Comparison of ENCODE assay signal across 8 cellular contexts in the genomic region with DNA sequence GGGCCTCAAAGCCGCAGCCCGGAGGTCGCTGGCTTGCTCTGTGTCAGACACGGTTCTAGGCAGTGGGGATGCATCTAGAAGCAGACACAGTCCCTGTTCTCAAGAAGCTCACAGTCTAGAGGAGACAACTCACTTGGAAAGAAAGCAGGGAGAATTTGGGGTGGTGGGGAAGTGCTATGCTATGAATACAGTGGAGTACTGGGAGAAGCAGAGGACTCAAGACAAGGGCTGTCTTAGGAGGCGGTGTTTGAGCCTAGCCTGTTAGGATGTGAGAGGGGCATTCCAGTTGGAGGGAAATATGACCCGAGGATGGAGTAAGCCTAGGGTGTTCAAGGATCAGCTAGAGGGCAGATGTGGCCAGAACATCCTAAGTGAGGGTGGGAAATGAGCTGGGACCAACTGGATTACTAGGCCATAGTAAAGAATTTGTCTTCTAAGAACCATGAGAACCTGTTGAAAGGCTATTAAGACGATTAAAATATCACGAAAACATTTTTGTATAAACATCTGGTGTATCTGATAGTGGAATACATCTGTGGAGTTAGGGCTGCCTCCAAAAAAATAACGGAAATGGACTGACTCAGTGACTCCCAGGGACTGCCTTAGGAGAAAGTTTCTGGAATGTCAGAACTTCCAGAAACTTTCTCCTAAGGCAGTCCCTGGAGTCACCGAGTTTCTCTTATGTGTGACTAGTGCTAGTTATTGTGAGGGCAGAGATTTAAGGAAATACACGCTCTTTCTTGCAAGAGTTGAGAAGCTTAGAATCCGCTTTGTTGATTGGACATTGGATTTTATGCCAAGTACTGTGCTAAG. TPM values are rescaled to one million over a fixed set of nuclear protein-coding genes. Genes with fewer than 3 reads are reported as not detected.
DNase-seq lines count a peak whose midpoint lies in the region; ATAC-seq and TF ChIP-seq lines count a peak whose summit lies in the region.

No MANE protein-coding gene starts in this region.

- peak overlapping the region; percentile 94 for H2AFZ ChIP-seq in GM23248

- H3K9ac ChIP-seq in GM23248: peak overlapping the region; percentile 89

- peak; percentile 12 to 70 (median 55) for DNase-seq in NCI-H1417 (lab: John Stamatoyannopoulos, UW)
- no peak for DNase-seq in NCI-H1417 treated with DMSO at 0.1 percent for 48 hours (lab: John Stamatoyannopoulos, UW)
- peak; percentile 69 for DNase-seq in GM23248
- no peak for DNase-seq in LNCaP clone FGC (ENCODE audit: low read depth)
- no peak for DNase-seq in activated naive CD8-positive, alpha-beta T cell treated with anti-CD3 and anti-CD28 coated beads for 36 hours
- DNase-seq in left cardiac atrium: peak; percentile 28
- DNase-seq in progenitor cell of endocrine pancreas (ENCODE audit: low spot score, unreplicated experiment): no peak
- no peak for DNase-seq in stimulated activated CD4-positive, alpha-beta T cell treated with anti-CD3 and anti-CD28 coated beads, Interleukin-2, amount 100 ng/mL, for 48 hours

- in situ Hi-C loops in GM23248 (cut with MboI): no loop called here

- H3K36me3 Mint-ChIP-seq in activated naive CD8-positive, alpha-beta T cell treated with anti-CD3 and anti-CD28 coated beads for 36 hours: peaks cover 33% of the 10 kb centered on the region
- H3K36me3 Mint-ChIP-seq in progenitor cell of endocrine pancreas (ENCODE audit: insufficient read depth): peaks cover 7% of the 10 kb centered on the region

- peaks cover 50% of the 10 kb centered on the region for H3K4me1 Mint-ChIP-seq in activated naive CD8-positive, alpha-beta T cell treated with anti-CD3 and anti-CD28 coated beads for 36 hours
- peaks cover 20% of the 10 kb centered on the region for H3K4me1 Mint-ChIP-seq in progenitor cell of endocrine pancreas (ENCODE audit: low read depth)

- peak overlapping the region; percentile 100 for H3K27ac Mint-ChIP-seq in activated naive CD8-positive, alpha-beta T cell treated with anti-CD3 and anti-CD28 coated beads for 36 hours
- peak overlapping the region; percentile 99 for H3K27ac Mint-ChIP-seq in progenitor cell of endocrine pancreas

- H4K20me1 ChIP-seq in GM23248 (ENCODE audit: insufficient read depth): peaks cover 29% of the 10 kb centered on the region

- WGBS in GM23248 (ENCODE audit: low coverage in 1 of 2, low lambda C conversion rate in 2 of 2, missing lambda C conversion rate in 2 of 2), 2 experiments: 16 to 19% methylated on average over 12 of the region's 12 CpGs

- peak overlapping the region; percentile 96 for H3K27ac ChIP-seq in GM23248

- no peaks in the 10 kb centered on the region for H3K9me3 ChIP-seq in GM23248 (ENCODE audit: low read depth)

- TF ChIP-seq CTCF in LNCaP clone FGC (IDR thresholded peaks at IDR 0.05; ENCODE audit: control insufficient read depth, extremely low read depth, insufficient read depth) (no peak), progenitor cell of endocrine pancreas (IDR thresholded peaks at IDR 0.05; ENCODE audit: unreplicated experiment) (no peak)

- peak overlapping the region; percentile 94 for H3K4me2 ChIP-seq in GM23248 (ENCODE audit: unreplicated experiment)

- peak overlapping the region; percentile 80 for H3K4me3 ChIP-seq in GM23248
- H3K4me3 ChIP-seq in LNCaP clone FGC (ENCODE audit: low read depth, low read length): peak overlapping the region; percentile 92

- H3K9me2 ChIP-seq in GM23248 (ENCODE audit: insufficient read depth): no peaks in the 10 kb centered on the region

- H3K36me3 ChIP-seq in GM23248 (ENCODE audit: low read depth): no peaks in the 10 kb centered on the region

- H3K9me3 Mint-ChIP-seq in activated naive CD8-positive, alpha-beta T cell treated with anti-CD3 and anti-CD28 coated beads for 36 hours: no peaks in the 10 kb centered on the region
- H3K9me3 Mint-ChIP-seq in progenitor cell of endocrine pancreas (ENCODE audit: low read depth): no peaks in the 10 kb centered on the region

- peaks cover 21% of the 10 kb centered on the region for H3F3A ChIP-seq in GM23248 (ENCODE audit: insufficient read depth)

- ATAC-seq in left cardiac atrium: peak; percentile 28 to 59

- H3K27me3 Mint-ChIP-seq in activated naive CD8-positive, alpha-beta T cell treated with anti-CD3 and anti-CD28 coated beads for 36 hours: peaks cover 6% of the 10 kb centered on the region
- no peaks in the 10 kb centered on the region for H3K27me3 Mint-ChIP-seq in progenitor cell of endocrine pancreas

- H3K4me3 Mint-ChIP-seq in activated naive CD8-positive, alpha-beta T cell treated with anti-CD3 and anti-CD28 coated beads for 36 hours: peak overlapping the region; percentile 98
- peak overlapping the region; percentile 97 for H3K4me3 Mint-ChIP-seq in progenitor cell of endocrine pancreas (ENCODE audit: low read depth)

- H3K79me2 ChIP-seq in GM23248 (ENCODE audit: insufficient read depth): peaks cover 38% of the 10 kb centered on the region

- H3K4me1 ChIP-seq in GM23248 (ENCODE audit: insufficient read depth): peaks cover 47% of the 10 kb centered on the region

- intact Hi-C loops in left cardiac atrium (cut with DNase I): no loop called here

- H3K27me3 ChIP-seq in GM23248 (replicated peaks; ENCODE audit: insufficient read depth): no peaks in the 10 kb centered on the region

RNA-seq across cellular contexts. Expression of gene PITPNB, which starts 1.1 kb away (rescaled TPM):
- 16.2 and 17.7 TPM in 2 replicates for total RNA-seq in GM23248 (2014; rRNA removed; shearing (Covaris generic))
- polyA plus RNA-seq in GM23248 (2016; fragmentation: Nextera tagmentation; extraction: Ambion mirVana): 79.8 and 82.1 TPM in 2 replicates
- total RNA-seq in activated naive CD8-positive, alpha-beta T cell treated with anti-CD3 and anti-CD28 coated beads for 36 hours: 100 to 1,000 TPM; 109 to 124 TPM
- total RNA-seq in left cardiac atrium: 10 to 100 TPM; 51.0 to 82.1 TPM
- total RNA-seq in progenitor cell of endocrine pancreas: 72.6 and 74.4 TPM in 2 replicates

Comparison
In these comparisons a context has a peak if more than half of its experiments do, and no peak if none do; other contexts are left out.
1. DNase-seq: peak in NCI-H1417 (3 of 3), GM23248 (single experiment) and left cardiac atrium (single experiment); none in NCI-H1417 treated with DMSO at 0.1 percent for 48 hours (single experiment), LNCaP clone FGC (single experiment), activated naive CD8-positive, alpha-beta T cell treated with anti-CD3 and anti-CD28 coated beads for 36 hours (single experiment), progenitor cell of endocrine pancreas (single experiment) and stimulated activated CD4-positive, alpha-beta T cell treated with anti-CD3 and anti-CD28 coated beads, Interleukin-2, amount 100 ng/mL, for 48 hours (0 of 2).